ENCODE assay signal across 8 cellular contexts in the genomic region with DNA sequence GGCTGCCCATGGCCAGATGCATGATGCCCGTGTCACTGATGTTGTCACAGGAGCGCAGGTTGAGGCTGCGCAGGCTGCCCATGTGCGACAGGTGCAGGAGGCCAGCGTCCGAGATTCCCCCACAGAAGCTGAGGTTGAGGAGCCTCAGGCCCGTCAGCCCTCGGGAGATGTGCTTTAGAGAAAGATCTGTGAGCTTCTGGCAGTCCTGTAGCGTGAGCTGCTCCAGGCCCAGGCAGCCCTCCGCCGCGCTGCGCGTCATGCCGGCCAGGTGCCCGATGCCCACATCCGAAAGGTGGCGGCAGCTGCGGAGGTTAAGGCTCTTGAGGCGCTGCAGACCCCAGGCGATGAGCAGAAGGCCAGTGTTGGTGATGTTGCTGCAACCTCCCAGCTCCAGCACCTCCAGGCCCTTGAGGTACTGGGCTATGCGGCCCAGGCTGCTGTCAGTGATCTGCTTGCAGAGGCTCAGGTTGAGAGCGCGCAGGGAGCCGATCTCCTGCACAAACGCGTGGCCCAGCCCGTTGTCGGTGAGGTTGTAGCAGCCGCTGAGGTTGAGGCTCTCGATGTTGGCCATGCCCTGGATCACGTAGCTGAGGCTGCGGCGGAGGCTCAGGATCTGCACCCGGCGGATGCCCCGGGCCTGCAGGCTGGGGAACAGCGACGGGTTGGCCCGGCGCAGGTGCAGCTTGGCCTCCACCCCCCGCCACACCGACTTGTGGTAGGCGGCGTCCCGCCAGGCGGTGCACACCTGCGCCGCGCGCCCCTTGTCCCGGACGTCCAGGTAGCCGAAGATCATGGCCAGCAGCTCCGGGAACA. TPM values are rescaled to one million over a fixed set of nuclear protein-coding genes. Genes with fewer than 3 reads are reported as not detected.
A peak's percentile ranks its signal among the peaks of the same experiment; 100 is the strongest.
DNase-seq lines count a peak whose midpoint lies in the region; ATAC-seq, FAIRE-seq and TF ChIP-seq lines count a peak whose summit lies in the region.

No MANE protein-coding gene starts in this region.

- TF ChIP-seq POLR2A in GM12891 (IDR thresholded peaks at IDR 0.05; ENCODE audit: low read depth, low read length): no peak

- H3K27ac ChIP-seq in subcutaneous abdominal adipose tissue (ENCODE audit: low read depth, low read length): peak overlapping the region; percentile 76

- peak overlapping the region; percentile 38 to 87 (median 57) for H3K9ac ChIP-seq in subcutaneous abdominal adipose tissue (ENCODE audit: low read length in 5 of 5)

- peak overlapping the region; percentile 68 to 90 (median 82) for H3K4me3 ChIP-seq in subcutaneous abdominal adipose tissue (ENCODE audit: low read depth in 1 of 5, low read length in 5 of 5)

- H3K4me3 Mint-ChIP-seq in HFFc6: peak overlapping the region; percentile 86
- H3K4me3 Mint-ChIP-seq in activated CD4-positive, alpha-beta memory T cell treated with anti-CD3 and anti-CD28 coated beads, Interleukin-2, amount 10 ng/mL, durations not matched to agents 7 days and 5 days: peak overlapping the region; percentile 93
- peak overlapping the region; percentile 89 for H3K4me3 Mint-ChIP-seq in effector memory CD8-positive, alpha-beta T cell

- H3K27me3 Mint-ChIP-seq in HFFc6 (ENCODE audit: insufficient read depth): peaks cover 22% of the 10 kb centered on the region
- no peaks in the 10 kb centered on the region for H3K27me3 Mint-ChIP-seq in activated CD4-positive, alpha-beta memory T cell treated with anti-CD3 and anti-CD28 coated beads, Interleukin-2, amount 10 ng/mL, durations not matched to agents 7 days and 5 days
- no peaks in the 10 kb centered on the region for H3K27me3 Mint-ChIP-seq in effector memory CD8-positive, alpha-beta T cell

- H3K9me3 Mint-ChIP-seq in HFFc6: no peaks in the 10 kb centered on the region
- H3K9me3 Mint-ChIP-seq in activated CD4-positive, alpha-beta memory T cell treated with anti-CD3 and anti-CD28 coated beads, Interleukin-2, amount 10 ng/mL, durations not matched to agents 7 days and 5 days: no peaks in the 10 kb centered on the region
- no peaks in the 10 kb centered on the region for H3K9me3 Mint-ChIP-seq in effector memory CD8-positive, alpha-beta T cell

- POLR2A ChIA-PET in activated CD4-positive, alpha-beta memory T cell treated with anti-CD3 and anti-CD28 coated beads, Interleukin-2, amount 10 ng/mL, durations not matched to agents 7 days and 5 days (lab: Charles Lee): interaction anchor here (0.8 to 3.5 kb wide), 12 partner anchors 9 to 952 kb away, joined by 3 to 63 read pairs (median 4); partner anchors contain the start of gene ADIPOR2

- CTCF ChIA-PET in activated CD4-positive, alpha-beta memory T cell treated with anti-CD3 and anti-CD28 coated beads, Interleukin-2, amount 10 ng/mL, durations not matched to agents 7 days and 5 days (lab: Charles Lee): interaction anchor here (0.6 to 3.9 kb wide), 7 partner anchors 9 to 476 kb away, joined by 3 to 36 read pairs (median 15); no protein-coding TSS in a partner anchor

- H3K4me1 Mint-ChIP-seq in HFFc6 (ENCODE audit: low read depth): peaks cover 80% of the 10 kb centered on the region
- peaks cover 55% of the 10 kb centered on the region for H3K4me1 Mint-ChIP-seq in activated CD4-positive, alpha-beta memory T cell treated with anti-CD3 and anti-CD28 coated beads, Interleukin-2, amount 10 ng/mL, durations not matched to agents 7 days and 5 days
- H3K4me1 Mint-ChIP-seq in effector memory CD8-positive, alpha-beta T cell (ENCODE audit: low read depth in 2 of 2): peaks cover 49 to 55% of the 10 kb centered on the region in 2 donors

- no peak for TF ChIP-seq CTCF in HFFc6 (IDR thresholded peaks at IDR 0.05)

- DNase-seq in GM12891 (ENCODE audit: insufficient read length, low spot score): no peak
- DNase-seq in HFFc6: peak; percentile 35
- DNase-seq in NCI-H146 (lab: John Stamatoyannopoulos, UW): peak; percentile 79
- DNase-seq in activated CD4-positive, alpha-beta memory T cell treated with anti-CD3 and anti-CD28 coated beads, Interleukin-2, amount 10 ng/mL, durations not matched to agents 7 days and 5 days: peak; percentile 61
- DNase-seq in effector memory CD8-positive, alpha-beta T cell: peak; percentile 48 to 52 (median 51)
- peak; percentile 40 for DNase-seq in mucosa of gallbladder (ENCODE audit: low spot score)
- no peak for DNase-seq in NOMO-1 treated with DMSO at 0.1 percent for 48 hours (lab: John Stamatoyannopoulos, UW; ENCODE audit: unreplicated experiment)

- H3K9me3 ChIP-seq in subcutaneous abdominal adipose tissue (ENCODE audit: control insufficient read depth in 5 of 5, low read length in 5 of 5): no peaks in the 10 kb centered on the region

- peaks cover 33% of the 10 kb centered on the region for H3K36me3 Mint-ChIP-seq in HFFc6 (ENCODE audit: low read depth)
- H3K36me3 Mint-ChIP-seq in activated CD4-positive, alpha-beta memory T cell treated with anti-CD3 and anti-CD28 coated beads, Interleukin-2, amount 10 ng/mL, durations not matched to agents 7 days and 5 days (ENCODE audit: low read depth): peaks cover 45% of the 10 kb centered on the region
- peaks cover 40% of the 10 kb centered on the region for H3K36me3 Mint-ChIP-seq in effector memory CD8-positive, alpha-beta T cell (ENCODE audit: insufficient read depth)

- FAIRE-seq in GM12891 (lab: Jason Lieb, UNC): peak; percentile 86

- H3K4me1 ChIP-seq in subcutaneous abdominal adipose tissue (ENCODE audit: control insufficient read depth in 5 of 5, insufficient read depth in 5 of 5, low read length in 5 of 5): peaks cover 13 to 56% (median 52%) of the 10 kb centered on the region in 5 donors

- no peaks in the 10 kb centered on the region for H3K27me3 ChIP-seq in subcutaneous abdominal adipose tissue (ENCODE audit: control insufficient read depth in 5 of 5, insufficient read depth in 4 of 5, low read length in 5 of 5)

- peak overlapping the region; percentile 81 for H3K27ac Mint-ChIP-seq in HFFc6
- peak overlapping the region; percentile 95 for H3K27ac Mint-ChIP-seq in activated CD4-positive, alpha-beta memory T cell treated with anti-CD3 and anti-CD28 coated beads, Interleukin-2, amount 10 ng/mL, durations not matched to agents 7 days and 5 days
- peak overlapping the region; percentile 72 to 94 for H3K27ac Mint-ChIP-seq in effector memory CD8-positive, alpha-beta T cell

- ATAC-seq in effector memory CD8-positive, alpha-beta T cell (replicated peaks): peak; percentile 32

- no peaks in the 10 kb centered on the region for H3K36me3 ChIP-seq in subcutaneous abdominal adipose tissue (ENCODE audit: control insufficient read depth in 5 of 5, insufficient read depth in 5 of 5, low read length in 5 of 5)

TF ChIP-seq in GM12891, 5 proteins besides CTCF, POLR2A, EP300 and RAD21:
- TF ChIP-seq TAF1 (IDR thresholded peaks at IDR 0.05; ENCODE audit: low read depth, low read length): no peak
- peak; percentile 34; the same call in 1 of the 2 replicates for TF ChIP-seq POLR2AphosphoS5 (IDR thresholded peaks at IDR 0.05; ENCODE audit: low read depth, low read length)

RNA-seq across cellular contexts. Expression of gene FBXL14, which starts 0.9 kb away (rescaled TPM):
- polyA plus RNA-seq in GM12891 (2012; ENCODE audit: low read depth, missing spikeins): 5.0 TPM
- total RNA-seq in HFFc6 (2021; fragmentation: NEBNext Ultra II Directional; extraction: Animal tissue kit (Norgen Biotek cat#: 25700)): 1 to 10 TPM; 5.2 to 6.5 (median 5.4) TPM
- 10 to 100 TPM; 30.3 to 30.9 TPM for total RNA-seq in activated CD4-positive, alpha-beta memory T cell treated with anti-CD3 and anti-CD28 coated beads, Interleukin-2, amount 10 ng/mL, durations not matched to agents 7 days and 5 days
- total RNA-seq in mucosa of gallbladder: 23.3 TPM

RNA-seq across cellular contexts. Expression of gene WNT5B, which starts 35.6 kb away (rescaled TPM):
- polyA plus RNA-seq in GM12891 (2012; ENCODE audit: low read depth, missing spikeins): 6.7 TPM
- total RNA-seq in HFFc6 (2021; fragmentation: NEBNext Ultra II Directional; extraction: Animal tissue kit (Norgen Biotek cat#: 25700)): 100 to 1,000 TPM; 191 to 289 (median 200) TPM
- 1 to 10 TPM; 1.4 to 1.7 TPM for total RNA-seq in activated CD4-positive, alpha-beta memory T cell treated with anti-CD3 and anti-CD28 coated beads, Interleukin-2, amount 10 ng/mL, durations not matched to agents 7 days and 5 days
- total RNA-seq in mucosa of gallbladder: 7.3 TPM

Comparison
In these comparisons a context has a peak if more than half of its experiments do, and no peak if none do; other contexts are left out.
1. DNase-seq: peak in HFFc6 (single experiment), NCI-H146 (single experiment), activated CD4-positive, alpha-beta memory T cell treated with anti-CD3 and anti-CD28 coated beads, Interleukin-2, amount 10 ng/mL, durations not matched to agents 7 days and 5 days (single experiment), effector memory CD8-positive, alpha-beta T cell (3 of 3) and mucosa of gallbladder (single experiment); none in GM12891 (single experiment) and NOMO-1 treated with DMSO at 0.1 percent for 48 hours (single experiment).
2. RNA of gene WNT5B, which starts 35.6 kb away (total RNA-seq): 191 to 289 TPM in HFFc6; 7.3 TPM in mucosa of gallbladder (single experiment) and 1.4 to 1.7 TPM in activated CD4-positive, alpha-beta memory T cell treated with anti-CD3 and anti-CD28 coated beads, Interleukin-2, amount 10 ng/mL, durations not matched to agents 7 days and 5 days; every median in the first group is over 10 times any median in the second.
3. Peak in every context shown above with its lines, with median percentiles within 50 percentile points of each other: H3K27ac Mint-ChIP-seq and H3K4me3 Mint-ChIP-seq.